ENCODE assay signal across 10 cellular contexts in the genomic region with DNA sequence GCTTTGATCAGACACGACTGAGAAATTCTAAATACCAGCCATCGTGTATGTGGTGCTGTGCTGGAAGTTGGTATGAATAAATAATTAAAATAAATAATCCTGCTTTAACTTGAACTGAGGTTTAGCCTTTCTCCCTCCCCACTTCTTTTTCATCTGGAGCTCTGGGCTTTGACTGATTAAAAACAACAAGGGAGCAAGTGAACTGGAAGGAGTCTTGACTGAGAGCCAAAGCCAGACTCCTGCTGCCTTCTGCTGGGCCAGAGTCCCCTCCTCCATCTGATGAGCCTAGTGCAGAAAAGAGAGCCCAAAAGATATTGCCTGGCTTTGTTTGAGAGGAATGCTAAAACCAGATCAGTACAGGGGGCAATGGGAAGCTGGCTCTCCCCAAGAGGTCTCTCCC.
DNase-seq lines count a peak whose midpoint lies in the region; ATAC-seq and TF ChIP-seq lines count a peak whose summit lies in the region.
"Had no signal": no experiment of that assay in that cellular context is flagged by ENCODE, and none has a peak within 500 bp of the region (broad histone marks: within the 10 kb centered on the region; RNA-seq: fewer than 3 reads in every experiment).

No MANE protein-coding gene starts in this region.

- ATAC-seq in GM21367 (IDR thresholded peaks at IDR 0.05; ENCODE audit: unreplicated experiment): peak; percentile 9
- peak; percentile 15 for ATAC-seq in HG03342 (IDR thresholded peaks at IDR 0.05; ENCODE audit: unreplicated experiment)
- ATAC-seq in foreskin keratinocyte: no peak

- peak in 8 of 49 donors; percentile 5 to 58 (median 26) for DNase-seq in substantia nigra (lab: John Stamatoyannopoulos, UW)
- DNase-seq in GM03348 (ENCODE audit: low spot score): no peak
- no peak for DNase-seq in foreskin keratinocyte
- no peak for DNase-seq in endothelial cell (ENCODE audit: low spot score)
- DNase-seq in NCI-H748 treated with DMSO at 0.1 percent for 48 hours (lab: John Stamatoyannopoulos, UW): no peak
- DNase-seq: activated CD4-positive, alpha-beta T cell treated with anti-CD3 and anti-CD28 coated beads, Interleukin-2, amount 50 U/mL, for 1 hour; left ventricle myocardium inferior had no signal

- TF ChIP-seq CTCF in foreskin keratinocyte (conservative IDR thresholded peaks at IDR 0.05) (no peak), endothelial cell (IDR thresholded peaks at IDR 0.05; ENCODE audit: unreplicated experiment) (no peak)

- no peak overlapping the region for H3K4me3 Mint-ChIP-seq in endothelial cell (ENCODE audit: unreplicated experiment)

- no peaks in the 10 kb centered on the region for H3K36me3 Mint-ChIP-seq in endothelial cell (ENCODE audit: low read depth, unreplicated experiment)

- H3K9me3 Mint-ChIP-seq in endothelial cell (ENCODE audit: unreplicated experiment): no peaks in the 10 kb centered on the region

- no peaks in the 10 kb centered on the region for H3K4me1 Mint-ChIP-seq in endothelial cell (ENCODE audit: unreplicated experiment)

- peaks cover 1% of the 10 kb centered on the region for H3K27me3 Mint-ChIP-seq in endothelial cell (ENCODE audit: unreplicated experiment)

- no peak overlapping the region for H3K27ac Mint-ChIP-seq in endothelial cell (ENCODE audit: unreplicated experiment)

- no peaks in the 10 kb centered on the region for H3K27me3 ChIP-seq in foreskin keratinocyte

- peaks cover 6% of the 10 kb centered on the region for H3K4me1 ChIP-seq in foreskin keratinocyte

- peak overlapping the region; percentile 15 for H3K27ac ChIP-seq in cingulate gyrus (ENCODE audit: low read depth, low read length)
- H3K27ac ChIP-seq in substantia nigra (ENCODE audit: low read depth, low read length, poor library complexity, severe bottlenecking): peak overlapping the region; percentile 18
- no peak overlapping the region for H3K27ac ChIP-seq in foreskin keratinocyte
- H3K27ac ChIP-seq: left ventricle myocardium inferior had no signal
